Comparison of ENCODE assay signal across 22 cellular contexts in genomic region chr1:217554849-217555248, GRCh38.
DNase-seq lines count a peak whose midpoint lies in the region; FAIRE-seq and TF ChIP-seq lines count a peak whose summit lies in the region.
"Had no signal": no experiment of that assay in that cellular context is flagged by ENCODE, and none has a peak within 500 bp of the region (broad histone marks: within the 10 kb centered on the region; RNA-seq: fewer than 3 reads in every experiment).

No MANE protein-coding gene starts in this region.

- no peak for FAIRE-seq in bronchial epithelial cell (lab: Jason Lieb, UNC)
- FAIRE-seq: GM18507 had no signal

- peaks cover 3% of the 10 kb centered on the region for H3K36me3 Mint-ChIP-seq in osteocyte (ENCODE audit: unreplicated experiment)

- H3K9me3 Mint-ChIP-seq in osteocyte (ENCODE audit: unreplicated experiment): no peaks in the 10 kb centered on the region

- H3K27ac Mint-ChIP-seq in osteocyte (ENCODE audit: unreplicated experiment): no peak overlapping the region
- H3K27ac Mint-ChIP-seq: CD4-positive, CD25-positive, alpha-beta regulatory T cell had no signal

- H3K4me3 Mint-ChIP-seq in osteocyte (ENCODE audit: unreplicated experiment): no peak overlapping the region
- H3K4me3 Mint-ChIP-seq: CD4-positive, CD25-positive, alpha-beta regulatory T cell had no signal

- in situ Hi-C loops in G401 (cut with HindIII; ENCODE audit: low sequenced_read_pairs): no loop called here

- no peak for TF ChIP-seq CTCF in bronchial epithelial cell (IDR thresholded peaks at IDR 0.05; ENCODE audit: insufficient read depth, low read length, severe bottlenecking)
- TF ChIP-seq CTCF in osteocyte (IDR thresholded peaks at IDR 0.05): no peak

- H3K27me3 Mint-ChIP-seq in osteocyte (ENCODE audit: unreplicated experiment): no peaks in the 10 kb centered on the region
- H3K27me3 Mint-ChIP-seq: CD4-positive, CD25-positive, alpha-beta regulatory T cell had no signal

- H3K4me3 ChIP-seq in bronchial epithelial cell (ENCODE audit: low read depth, low read length): no peak overlapping the region

- H3K36me3 ChIP-seq in bronchial epithelial cell (ENCODE audit: control insufficient read depth, insufficient read depth, low read length): no peaks in the 10 kb centered on the region

- H3K4me1 Mint-ChIP-seq in osteocyte (ENCODE audit: unreplicated experiment): peaks cover 5% of the 10 kb centered on the region

- peak; percentile 12 for DNase-seq in G401 (ENCODE audit: low spot score)
- DNase-seq in NCI-H69 (lab: John Stamatoyannopoulos, UW): peak; percentile 74
- DNase-seq in bronchial epithelial cell (ENCODE audit: low read depth): peak; percentile 14
- peak; percentile 4 for DNase-seq in glomerular visceral epithelial cell (ENCODE audit: extremely low spot score)
- DNase-seq in osteocyte (ENCODE audit: extremely low spot score, unreplicated experiment): no peak
- no peak for DNase-seq in medulla oblongata (ENCODE audit: extremely low spot score)
- DNase-seq in NCI-H774 (lab: John Stamatoyannopoulos, UW): no peak
- no peak for DNase-seq in Ammon's horn (ENCODE audit: low spot score)
- DNase-seq: Caco-2; CD4-positive, CD25-positive, alpha-beta regulatory T cell; GDM1; Kasumi-1; MM.1S; NCI-H1048; NCI-H1436 treated with DMSO at 0.1 percent for 48 hours; NCI-H1930; NCI-H345; NCI-H524 treated with DMSO at 0.1 percent for 48 hours; RPMI8226; SIG-M5; SK-N-SH had no signal

- H3K27me3 ChIP-seq in bronchial epithelial cell (ENCODE audit: control insufficient read depth, insufficient read depth, low read length): no peaks in the 10 kb centered on the region

Comparison
In these comparisons a context has a peak if more than half of its experiments do, and no peak if none do; other contexts are left out.
1. DNase-seq: peak in G401 (single experiment), NCI-H69 (single experiment), bronchial epithelial cell (single experiment) and glomerular visceral epithelial cell (single experiment); none in osteocyte (single experiment), medulla oblongata (single experiment), NCI-H774 (single experiment) and Ammon's horn (single experiment).